ENCODE assay signal across 18 cellular contexts in genomic region chr16:22886908-22887307, GRCh38.
A peak's percentile ranks its signal among the peaks of the same experiment; 100 is the strongest.
DNase-seq lines count a peak whose midpoint lies in the region; ATAC-seq and TF ChIP-seq lines count a peak whose summit lies in the region.
"Had no signal": no experiment of that assay in that cellular context is flagged by ENCODE, and none has a peak within 500 bp of the region (broad histone marks: within the 10 kb centered on the region; RNA-seq: fewer than 3 reads in every experiment).

No MANE protein-coding gene starts in this region.

- POLR2A ChIA-PET in RWPE1 (lab: Yijun Ruan, JAX; ENCODE audit: low non-redundant PET), result no interaction called here

- no peaks in the 10 kb centered on the region for H3K36me3 ChIP-seq in WERI-Rb-1
- H3K36me3 ChIP-seq: BLaER1 treated with 17β-estradiol and CSF1 and Interleukin-3, amounts not matched to agents 10 nM and 100 nM had no signal

- no peaks in the 10 kb centered on the region for H3K27me3 ChIP-seq in WERI-Rb-1 (ENCODE audit: insufficient read depth, low read depth, severe bottlenecking)
- H3K27me3 ChIP-seq: BLaER1 treated with 17β-estradiol and CSF1 and Interleukin-3, amounts not matched to agents 10 nM and 100 nM had no signal

- TF ChIP-seq CTCF in WERI-Rb-1 (IDR thresholded peaks at IDR 0.05; ENCODE audit: low read depth, low read length), result no peak
- no peak for TF ChIP-seq CTCF in RWPE1 (conservative IDR thresholded peaks at IDR 0.05; ENCODE audit: low read depth)

- H3K27ac ChIP-seq in WERI-Rb-1, result no peak overlapping the region
- H3K27ac ChIP-seq in RWPE1, result no peak overlapping the region
- H3K27ac ChIP-seq: BLaER1 treated with 17β-estradiol and CSF1 and Interleukin-3, amounts not matched to agents 10 nM and 100 nM; HL-60 had no signal

- DNase-seq in NCI-H510A treated with DMSO at 0.1 percent for 48 hours (lab: John Stamatoyannopoulos, UW) (peak; percentile 69), NCI-H510A (lab: John Stamatoyannopoulos, UW) (no peak), COLO668 (lab: John Stamatoyannopoulos, UW; ENCODE audit: unreplicated experiment) (peak; percentile 46), WERI-Rb-1 (peak; percentile 16), RWPE1 (ENCODE audit: low spot score) (no peak), NCI-H1694 treated with DMSO at 0.1 percent for 48 hours (lab: John Stamatoyannopoulos, UW) (no peak)
- DNase-seq: 8988T; CD8-positive, alpha-beta T cell; COR-L47; DMS 273 treated with DMSO at 0.1 percent for 48 hours; DMS79; GDM1; HCEC 1CT; HFFc6 had no signal

- no peak for ATAC-seq in GM18867 (IDR thresholded peaks at IDR 0.05; ENCODE audit: unreplicated experiment)
- ATAC-seq: CD8-positive, alpha-beta T cell; GM23338 had no signal

- H3K4me3 ChIP-seq in WERI-Rb-1 (ENCODE audit: low read depth, low read length), result no peak overlapping the region
- H3K4me3 ChIP-seq: BLaER1 treated with 17β-estradiol and CSF1 and Interleukin-3, amounts not matched to agents 10 nM and 100 nM; GM23338 had no signal

- CTCF ChIA-PET in RWPE1 (lab: Yijun Ruan, JAX), result interaction anchor here (0.6 kb wide), 1 partner anchor 99 kb away, joined by 6 read pairs; no protein-coding TSS in a partner anchor

- H3K9me3 ChIP-seq in WERI-Rb-1 (ENCODE audit: severe bottlenecking), result no peaks in the 10 kb centered on the region
- H3K9me3 ChIP-seq: BLaER1 treated with 17β-estradiol and CSF1 and Interleukin-3, amounts not matched to agents 10 nM and 100 nM had no signal

Comparison
In these comparisons a context has a peak if more than half of its experiments do, and no peak if none do; other contexts are left out.
1. DNase-seq: peak in NCI-H510A treated with DMSO at 0.1 percent for 48 hours (single experiment), COLO668 (single experiment) and WERI-Rb-1 (single experiment); none in NCI-H510A (single experiment), RWPE1 (single experiment) and NCI-H1694 treated with DMSO at 0.1 percent for 48 hours (single experiment).